Comparison of ENCODE assay signal across 8 cellular contexts in genomic region chr9:99253772-99254431, GRCh38. TPM values are rescaled to one million over a fixed set of nuclear protein-coding genes. Genes with fewer than 3 reads are reported as not detected.
DNase-seq lines count a peak whose midpoint lies in the region; ATAC-seq and TF ChIP-seq lines count a peak whose summit lies in the region.

No MANE protein-coding gene starts in this region.

- no peak for TF ChIP-seq CTCF in mucosa of descending colon (IDR thresholded peaks at IDR 0.05)

- H3K4me3 ChIP-seq in BLaER1 (no peak overlapping the region), mucosa of descending colon (no peak overlapping the region)

- no peaks in the 10 kb centered on the region for H4K20me1 ChIP-seq in BLaER1

- ATAC-seq in GM19467 (IDR thresholded peaks at IDR 0.05; ENCODE audit: unreplicated experiment) (peak; percentile 84), HG03521 (IDR thresholded peaks at IDR 0.05; ENCODE audit: unreplicated experiment) (peak; percentile 76), mucosa of descending colon (peak; percentile 64)

- H3K27me3 ChIP-seq in BLaER1: no peaks in the 10 kb centered on the region

- H3K4me1 ChIP-seq in BLaER1: peaks cover 8% of the 10 kb centered on the region
- no peaks in the 10 kb centered on the region for H3K4me1 ChIP-seq in mucosa of descending colon (ENCODE audit: low read depth)

- intact Hi-C loops in mucosa of descending colon (cut with DNase I, micrococcal nuclease): no loop called here

- H3K27ac ChIP-seq in BLaER1: peak overlapping the region; percentile 35; the same call in 1 of the 2 replicates

- DNase-seq in activated T-cell treated with anti-CD3 and anti-CD28 coated beads for 24 hours (ENCODE audit: low read depth): peak; percentile 82
- DNase-seq in mucosa of descending colon: peak; percentile 20 to 56 (median 28)
- DNase-seq in COR-L47 (lab: John Stamatoyannopoulos, UW): no peak
- DNase-seq in DMS 273 (lab: John Stamatoyannopoulos, UW; ENCODE audit: unreplicated experiment): no peak
- DNase-seq in NOMO-1 treated with DMSO at 0.1 percent for 48 hours (lab: John Stamatoyannopoulos, UW; ENCODE audit: unreplicated experiment): no peak

- H3K9me3 ChIP-seq in BLaER1: no peaks in the 10 kb centered on the region
- no peaks in the 10 kb centered on the region for H3K9me3 ChIP-seq in mucosa of descending colon

- peak overlapping the region; percentile 50 for H3K4me2 ChIP-seq in BLaER1

- no peak overlapping the region for H3K9ac ChIP-seq in BLaER1

- no peaks in the 10 kb centered on the region for H3K36me3 ChIP-seq in BLaER1
- H3K36me3 ChIP-seq in mucosa of descending colon (ENCODE audit: low read depth): no peaks in the 10 kb centered on the region

RNA-seq across cellular contexts. Expression of gene SEC61B, which starts 31.8 kb away (rescaled TPM):
- 100 to 1,000 TPM in 1 of 3 donors, 10 to 100 TPM in 2; 81.5 to 122 (median 81.7) TPM for total RNA-seq in mucosa of descending colon

RNA-seq across cellular contexts. Expression of gene ALG2, which starts 32.2 kb away (rescaled TPM):
- 10 to 100 TPM; 27.0 to 30.5 (median 30.0) TPM for total RNA-seq in mucosa of descending colon

Comparison
In these comparisons a context has a peak if more than half of its experiments do, and no peak if none do; other contexts are left out.
1. DNase-seq: peak in activated T-cell treated with anti-CD3 and anti-CD28 coated beads for 24 hours (single experiment) and mucosa of descending colon (3 of 3); none in COR-L47 (single experiment), DMS 273 (single experiment) and NOMO-1 treated with DMSO at 0.1 percent for 48 hours (single experiment).
2. Peak in every context shown above with its lines, with median percentiles within 50 percentile points of each other: ATAC-seq.